ENCODE assay signal across 11 cellular contexts in the genomic region with DNA sequence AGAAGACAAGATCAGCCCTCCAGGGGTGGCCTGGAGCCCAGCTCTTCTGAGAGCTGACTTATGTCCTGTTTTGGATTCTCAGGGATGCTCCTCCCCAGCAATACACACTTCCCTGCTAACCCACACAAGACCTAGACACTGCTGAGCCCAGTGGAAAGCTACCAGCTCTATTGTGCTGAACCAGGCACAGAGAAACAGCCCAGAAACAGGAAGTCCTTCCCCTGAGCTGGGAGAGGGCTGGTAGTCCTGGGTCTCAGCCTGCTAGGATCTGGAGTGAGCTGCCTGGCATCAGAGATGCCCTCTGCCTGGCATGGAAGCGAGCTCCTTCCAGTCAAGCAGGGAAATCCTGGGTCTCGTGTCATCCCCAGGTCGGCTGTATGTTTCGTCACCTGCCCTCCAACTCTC. TPM values are rescaled to one million over a fixed set of nuclear protein-coding genes. Genes with fewer than 3 reads are reported as not detected.
DNase-seq lines count a peak whose midpoint lies in the region; ATAC-seq, FAIRE-seq and TF ChIP-seq lines count a peak whose summit lies in the region.
"Had no signal": no experiment of that assay in that cellular context is flagged by ENCODE, and none has a peak within 500 bp of the region (broad histone marks: within the 10 kb centered on the region; RNA-seq: fewer than 3 reads in every experiment).

No MANE protein-coding gene starts in this region.

- H3K4ac ChIP-seq in H1 (replicated peaks; ENCODE audit: insufficient read length, low read depth, low read length): no peak overlapping the region

- ATAC-seq in esophagus mucosa: no peak
- ATAC-seq in HG02973 (IDR thresholded peaks at IDR 0.05; ENCODE audit: unreplicated experiment): no peak

- H2AFZ ChIP-seq in H1 (ENCODE audit: low read length): no peak overlapping the region

- no peak overlapping the region for H3K56ac ChIP-seq in H1 (replicated peaks; ENCODE audit: insufficient read length, low read depth, low read length)

- TF ChIP-seq CTCF in RWPE1 (conservative IDR thresholded peaks at IDR 0.05; ENCODE audit: low read depth) (no peak), H1 (IDR thresholded peaks at IDR 0.05; ENCODE audit: control extremely low read depth in 1 of 3, insufficient read depth in 1 of 3, low read depth in 1 of 3, low read length in 3 of 3) (no peak)

- no peak overlapping the region for H2BK20ac ChIP-seq in H1 (ENCODE audit: low read length)

- peaks cover 13% of the 10 kb centered on the region for H3K23me2 ChIP-seq in H1 (ENCODE audit: low read depth, low read length)

- DNase-seq in NCI-H2171 treated with DMSO at 0.1 percent for 48 hours (lab: John Stamatoyannopoulos, UW) (peak; percentile 63), NCI-H2171 (lab: John Stamatoyannopoulos, UW) (no peak), RWPE1 (ENCODE audit: low spot score) (no peak), H1 (ENCODE audit: low read depth in 1 of 2, low spot score in 2 of 2) (no peak), posterior vena cava (ENCODE audit: low spot score) (peak; percentile 66), NAMALWA (ENCODE audit: low spot score) (no peak)

- H4K91ac ChIP-seq in H1 (replicated peaks; ENCODE audit: insufficient read length, low read length): no peak overlapping the region

- TF ChIP-seq RAD21 in H1 (IDR thresholded peaks at IDR 0.05 in 1 of 2, conservative IDR thresholded peaks at IDR 0.05 in 1 of 2; ENCODE audit: low read depth in 2 of 2, low read length in 2 of 2): no peak

- no peak overlapping the region for H3K18ac ChIP-seq in H1 (ENCODE audit: extremely low read depth, low read length)

- no peak overlapping the region for H2BK15ac ChIP-seq in H1 (ENCODE audit: low read length)

- POLR2A ChIA-PET in RWPE1 (lab: Yijun Ruan, JAX; ENCODE audit: low non-redundant PET): no interaction called here
- POLR2A ChIA-PET in H1 (lab: Charles Lee; ENCODE audit: partially characterized antibody): interaction anchor here (0.9 to 11.6 kb wide), 8 partner anchors 10 to 73 kb away, joined by 3 to 151 read pairs (median 7); a partner anchor contains a TSS

- 0 out of 2 replicates have a peak, but pooled peaks cover 2% of the 10 kb centered on the region for H3K79me1 ChIP-seq in H1 (ENCODE audit: low read depth, low read length)

- no peak overlapping the region for H2BK5ac ChIP-seq in H1 (ENCODE audit: low read depth, low read length)

- intact Hi-C loops in posterior vena cava (cut with DNase I): no loop called here

- 94% methylated on average over 4 of the region's 4 CpGs; no CpG with 5 or more reads in 1 of the 2 experiments for WGBS in H1 (ENCODE audit: extremely low coverage in 1 of 2, insufficient coverage in 1 of 2, insufficient read length in 1 of 2, insufficient replicate concordance in 2 of 2, low coverage in 1 of 2, low lambda C conversion rate in 2 of 2, missing lambda C conversion rate in 1 of 2), 2 experiments

- H3K4me2 ChIP-seq in H1 (ENCODE audit: insufficient read depth in 1 of 2, low read depth in 2 of 2, low read length in 2 of 2): no peak overlapping the region; a peak in 1 of 4 replicates

- H4K20me1 ChIP-seq in H1 (replicated peaks in 1 of 2; ENCODE audit: control insufficient read depth in 1 of 2, insufficient read depth in 2 of 2, low read length in 2 of 2): peaks cover 6 to 20% of the 10 kb centered on the region in 2 experiments

- H4K5ac ChIP-seq in H1 (ENCODE audit: insufficient read length, low read depth, low read length): no peak overlapping the region

- H4K8ac ChIP-seq in H1 (ENCODE audit: extremely low read depth, insufficient read depth, low read length): no peak overlapping the region

- H3K4me1 ChIP-seq in H1 (replicated peaks in 1 of 4; ENCODE audit: control insufficient read depth in 3 of 4, insufficient read depth in 4 of 4, low read length in 3 of 4): peaks cover 4 to 36% (median 25%) of the 10 kb centered on the region in 4 experiments

- TF ChIP-seq EP300 in H1 (IDR thresholded peaks at IDR 0.05; ENCODE audit: borderline replicate concordance in 1 of 2, low read depth in 2 of 2, low read length in 2 of 2): no peak

- peak overlapping the region; percentile 94 for H3K27ac ChIP-seq in RWPE1
- no peak overlapping the region for H3K27ac ChIP-seq in H1 (ENCODE audit: low read depth, low read length)
- H3K27ac ChIP-seq: thoracic aorta had no signal

- H3K4me3 ChIP-seq in H1 (ENCODE audit: extremely low read depth in 1 of 4, insufficient read depth in 2 of 4, low read depth in 3 of 4, low read length in 4 of 4): no peak overlapping the region
- H3K4me3 ChIP-seq: thoracic aorta had no signal

- 0 out of 2 replicates have a peak overlapping the region, but pooled peaks have one; percentile 2 for H2AK5ac ChIP-seq in H1 (ENCODE audit: low read depth, low read length)

- H3K9ac ChIP-seq in H1 (replicated peaks in 1 of 4; ENCODE audit: extremely low read depth in 1 of 4, low read depth in 3 of 4, low read length in 3 of 4): no peak overlapping the region

- H3K9me3 ChIP-seq in H1 (ENCODE audit: insufficient read depth in 2 of 2, low read depth in 1 of 2, low read length in 1 of 2): no peaks in the 10 kb centered on the region
- H3K9me3 ChIP-seq: thoracic aorta had no signal

- no peak overlapping the region for H2BK120ac ChIP-seq in H1 (replicated peaks; ENCODE audit: low read depth, low read length)

- no peak for FAIRE-seq in H1 (lab: Jason Lieb, UNC)
- FAIRE-seq: frontal cortex had no signal

- H3K14ac ChIP-seq in H1 (ENCODE audit: insufficient read length): no peak overlapping the region

- TF ChIP-seq POLR2A in H1 (IDR thresholded peaks at IDR 0.05; ENCODE audit: control extremely low read depth in 1 of 2, low read depth in 2 of 2, low read length in 2 of 2): no peak

- H3K36me3 ChIP-seq in H1 (ENCODE audit: control insufficient read depth in 2 of 4, insufficient read depth in 4 of 4, low read length in 3 of 4): peaks cover 0 to 23% (median 5%) of the 10 kb centered on the region in 4 experiments; a peak in 6 of 8 replicates

- H3K79me2 ChIP-seq in H1 (ENCODE audit: control insufficient read depth in 1 of 2, insufficient read depth in 2 of 2, low read length in 2 of 2): peaks cover 4 to 25% of the 10 kb centered on the region in 2 experiments; a peak in 2 of 4 replicates

- H3K27me3 ChIP-seq in H1 (replicated peaks in 1 of 4; ENCODE audit: control insufficient read depth in 3 of 4, extremely low read depth in 1 of 4, insufficient read depth in 3 of 4, low read length in 3 of 4): peaks cover 0 to 27% (median 21%) of the 10 kb centered on the region in 4 experiments; a peak in 5 of 7 replicates

- H3K23ac ChIP-seq in H1 (ENCODE audit: insufficient read length): no peak overlapping the region

- CTCF ChIA-PET in RWPE1 (lab: Yijun Ruan, JAX) (interaction anchor here (1.1 to 2.1 kb wide), 2 partner anchors 17 to 25 kb away, joined by 3 to 7 read pairs; no protein-coding TSS in a partner anchor), H1 (lab: Charles Lee; ENCODE audit: partially characterized antibody) (interaction anchor here (1.1 to 29.6 kb wide), 5 partner anchors 10 to 59 kb away, joined by 3 to 532 read pairs (median 105); a partner anchor contains a TSS)

- H2BK12ac ChIP-seq in H1 (ENCODE audit: low read depth, low read length): no peak overlapping the region

RNA-seq across cellular contexts. Expression of a gene that starts 1.2 kb away (rescaled TPM):
- 2.8 and 3.1 TPM in 2 replicates for total RNA-seq in H1 (2021; fragmentation: NEBNext Ultra II Directional; extraction: Animal tissue kit (Norgen Biotek cat#: 25700))
- polyA plus RNA-seq in H1 (2011; rRNA removed): 1.1 and 2.5 TPM in 2 replicates
- 1.2 TPM for polyA plus RNA-seq in H1 (2011; cell fraction: cytosol; rRNA removed)
- polyA plus RNA-seq in H1 (2011; cell fraction: nucleus; rRNA removed): 6.1 TPM
- 1.7 to 3.0 TPM (median 2.8 TPM) in 4 replicates for polyA plus RNA-seq in H1 (2012, experiment 1 of 2)
- 1.4 TPM for polyA plus RNA-seq in H1 (2012, experiment 2 of 2)
- 1.7 TPM for polyA plus RNA-seq in H1 (2013, experiment 1 of 2)
- polyA plus RNA-seq in H1 (2013, experiment 2 of 2): 1.8 TPM
- 0.29 and 0.47 TPM in 2 replicates for polyA minus RNA-seq in H1 (2011; rRNA and poly(A)+ RNA removed)
- 0.81 TPM for polyA minus RNA-seq in H1 (2011; cell fraction: cytosol; rRNA and poly(A)+ RNA removed)
- 3.6 TPM for polyA minus RNA-seq in H1 (2011; cell fraction: nucleus; rRNA and poly(A)+ RNA removed)
- total RNA-seq in posterior vena cava (1 to 10 TPM in 1 of 2 donors, under 1 TPM in 1; 0.57 to 1.2 TPM), esophagus mucosa (not detected)
- total RNA-seq: A172 had no signal

RNA-seq across cellular contexts. Expression of a gene that starts 4.9 kb away (rescaled TPM):
- total RNA-seq in H1 (2021; fragmentation: NEBNext Ultra II Directional; extraction: Animal tissue kit (Norgen Biotek cat#: 25700)): 444 and 486 TPM in 2 replicates
- 553 and 999 TPM in 2 replicates for polyA plus RNA-seq in H1 (2011; rRNA removed)
- polyA plus RNA-seq in H1 (2011; cell fraction: cytosol; rRNA removed): 441 TPM
- 217 TPM for polyA plus RNA-seq in H1 (2011; cell fraction: nucleus; rRNA removed)
- 329 to 587 TPM (median 502 TPM) in 4 replicates for polyA plus RNA-seq in H1 (2012, experiment 1 of 2)
- polyA plus RNA-seq in H1 (2012, experiment 2 of 2): 566 TPM
- 523 TPM for polyA plus RNA-seq in H1 (2013, experiment 1 of 2)
- 513 TPM for polyA plus RNA-seq in H1 (2013, experiment 2 of 2)
- polyA minus RNA-seq in H1 (2011; rRNA and poly(A)+ RNA removed): 35.2 and 58.0 TPM in 2 replicates
- 109 TPM for polyA minus RNA-seq in H1 (2011; cell fraction: cytosol; rRNA and poly(A)+ RNA removed)
- polyA minus RNA-seq in H1 (2011; cell fraction: nucleus; rRNA and poly(A)+ RNA removed): 72.4 TPM
- 100 to 1,000 TPM; 373 to 398 TPM for total RNA-seq in posterior vena cava
- 234 TPM for total RNA-seq in esophagus mucosa

RNA-seq across cellular contexts. Expression of a gene that starts 18.2 kb away (rescaled TPM):
- 229 and 232 TPM in 2 replicates for total RNA-seq in H1 (2021; fragmentation: NEBNext Ultra II Directional; extraction: Animal tissue kit (Norgen Biotek cat#: 25700))
- polyA plus RNA-seq in H1 (2011; rRNA removed): 401 and 443 TPM in 2 replicates
- 319 TPM for polyA plus RNA-seq in H1 (2011; cell fraction: cytosol; rRNA removed)
- 252 TPM for polyA plus RNA-seq in H1 (2011; cell fraction: nucleus; rRNA removed)
- 240 to 272 TPM (median 254 TPM) in 4 replicates for polyA plus RNA-seq in H1 (2012, experiment 1 of 2)
- 291 TPM for polyA plus RNA-seq in H1 (2012, experiment 2 of 2)
- polyA plus RNA-seq in H1 (2013, experiment 1 of 2): 162 TPM
- polyA plus RNA-seq in H1 (2013, experiment 2 of 2): 175 TPM
- 311 and 327 TPM in 2 replicates for polyA minus RNA-seq in H1 (2011; rRNA and poly(A)+ RNA removed)
- polyA minus RNA-seq in H1 (2011; cell fraction: cytosol; rRNA and poly(A)+ RNA removed): 98.5 TPM
- 106 TPM for polyA minus RNA-seq in H1 (2011; cell fraction: nucleus; rRNA and poly(A)+ RNA removed)
- total RNA-seq in posterior vena cava (100 to 1,000 TPM; 106 to 145 TPM), esophagus mucosa (122 TPM)

RNA-seq across cellular contexts. Expression of a gene that starts 18.2 kb away (rescaled TPM):
- total RNA-seq in H1 (2021; fragmentation: NEBNext Ultra II Directional; extraction: Animal tissue kit (Norgen Biotek cat#: 25700)): 3.2 and 3.4 TPM in 2 replicates
- polyA plus RNA-seq in H1 (2011; rRNA removed): 5.1 and 5.6 TPM in 2 replicates
- polyA plus RNA-seq in H1 (2011; cell fraction: cytosol; rRNA removed): 5.1 TPM
- 5.1 TPM for polyA plus RNA-seq in H1 (2011; cell fraction: nucleus; rRNA removed)
- 5.8 to 6.9 TPM (median 6.7 TPM) in 4 replicates for polyA plus RNA-seq in H1 (2012, experiment 1 of 2)
- 4.3 TPM for polyA plus RNA-seq in H1 (2012, experiment 2 of 2)
- 2.7 TPM for polyA plus RNA-seq in H1 (2013, experiment 1 of 2)
- 2.4 TPM for polyA plus RNA-seq in H1 (2013, experiment 2 of 2)
- polyA minus RNA-seq in H1 (2011; rRNA and poly(A)+ RNA removed): 3.3 and 3.4 TPM in 2 replicates
- polyA minus RNA-seq in H1 (2011; cell fraction: cytosol; rRNA and poly(A)+ RNA removed): 1.6 TPM
- polyA minus RNA-seq in H1 (2011; cell fraction: nucleus; rRNA and poly(A)+ RNA removed): 1.8 TPM
- total RNA-seq in posterior vena cava (10 to 100 TPM; 12.9 to 36.0 TPM), esophagus mucosa (2.2 TPM)
- total RNA-seq: A172 had no signal

RNA-seq across cellular contexts. Expression of a gene that starts 47.2 kb away (rescaled TPM):
- total RNA-seq in H1 (2021; fragmentation: NEBNext Ultra II Directional; extraction: Animal tissue kit (Norgen Biotek cat#: 25700)): 43.3 and 44.5 TPM in 2 replicates
- polyA plus RNA-seq in H1 (2011; rRNA removed): 95.9 and 98.4 TPM in 2 replicates
- polyA plus RNA-seq in H1 (2011; cell fraction: cytosol; rRNA removed): 93.9 TPM
- 109 TPM for polyA plus RNA-seq in H1 (2011; cell fraction: nucleus; rRNA removed)
- polyA plus RNA-seq in H1 (2012, experiment 1 of 2): 43.6 to 58.1 TPM (median 55.6 TPM) in 4 replicates
- 63.2 TPM for polyA plus RNA-seq in H1 (2012, experiment 2 of 2)
- 40.6 TPM for polyA plus RNA-seq in H1 (2013, experiment 1 of 2)
- 40.1 TPM for polyA plus RNA-seq in H1 (2013, experiment 2 of 2)
- polyA minus RNA-seq in H1 (2011; rRNA and poly(A)+ RNA removed): 43.8 and 57.5 TPM in 2 replicates
- 16.6 TPM for polyA minus RNA-seq in H1 (2011; cell fraction: cytosol; rRNA and poly(A)+ RNA removed)
- 17.2 TPM for polyA minus RNA-seq in H1 (2011; cell fraction: nucleus; rRNA and poly(A)+ RNA removed)
- total RNA-seq in posterior vena cava (10 to 100 TPM; 46.0 to 54.5 TPM), esophagus mucosa (54.3 TPM)

Comparison
In these comparisons a context has a peak if more than half of its experiments do, and no peak if none do; other contexts are left out.
1. DNase-seq: peak in NCI-H2171 treated with DMSO at 0.1 percent for 48 hours (single experiment) and posterior vena cava (single experiment); none in NCI-H2171 (single experiment), RWPE1 (single experiment), H1 (0 of 2) and NAMALWA (single experiment).